ENCODE assay signal across 1 cellular context in genomic region chr2:39872748-39873147, GRCh38.
TF ChIP-seq lines count a peak whose summit lies in the region.

No MANE protein-coding gene starts in this region.

TF ChIP-seq in GM23338, 12 proteins besides CTCF, POLR2A, EP300 and RAD21 (continued from another document):
- no peak for TF ChIP-seq ZNF462 (CRISPR knock-in tag; IDR thresholded peaks at IDR 0.05)
- TF ChIP-seq EZH2 (IDR thresholded peaks at IDR 0.05; ENCODE audit: low read depth, unreplicated experiment) = no peak
- TF ChIP-seq ETS1 (IDR thresholded peaks at IDR 0.05) = no peak
- no peak for TF ChIP-seq JUNB (IDR thresholded peaks at IDR 0.05; ENCODE audit: unreplicated experiment)
- no peak for TF ChIP-seq POLR2AphosphoS5 (IDR thresholded peaks at IDR 0.05; ENCODE audit: low read depth)
- TF ChIP-seq STAT1 (IDR thresholded peaks at IDR 0.05; ENCODE audit: unreplicated experiment) = no peak
- no peak for TF ChIP-seq EZH2phosphoT487 (IDR thresholded peaks at IDR 0.05; ENCODE audit: unreplicated experiment)
- TF ChIP-seq CREB1 (CRISPR knock-in tag; IDR thresholded peaks at IDR 0.05; ENCODE audit: low read depth) = no peak
- no peak for TF ChIP-seq NANOG (IDR thresholded peaks at IDR 0.05; ENCODE audit: borderline replicate concordance)
- TF ChIP-seq ZNF331 (CRISPR knock-in tag; IDR thresholded peaks at IDR 0.05; ENCODE audit: low read depth) = no peak
- TF ChIP-seq ZNF114 (CRISPR knock-in tag; IDR thresholded peaks at IDR 0.05) = no peak
